In the genomic region with DNA sequence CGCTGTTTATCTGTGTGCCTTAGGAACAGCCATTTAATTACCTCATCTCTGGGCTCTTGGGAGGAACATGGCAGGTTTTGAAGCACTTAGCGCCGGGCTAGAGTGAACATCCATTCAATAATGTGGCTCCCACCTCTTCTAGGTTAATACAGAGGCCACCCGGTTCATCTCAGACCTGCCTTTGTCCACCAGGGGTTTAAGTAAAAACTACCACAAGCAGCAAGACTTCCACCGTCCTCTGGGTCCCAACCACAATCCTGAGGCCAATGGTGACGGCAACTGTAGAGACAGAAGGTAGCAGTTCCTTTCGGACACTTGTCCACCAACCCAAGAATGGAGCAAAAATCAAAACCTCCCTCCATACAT, we compare ENCODE assay signal across 9 cellular contexts. TPM values are rescaled to one million over a fixed set of nuclear protein-coding genes. Genes with fewer than 3 reads are reported as not detected.
DNase-seq lines count a peak whose midpoint lies in the region; ATAC-seq and TF ChIP-seq lines count a peak whose summit lies in the region.
"Had no signal": no experiment of that assay in that cellular context is flagged by ENCODE, and none has a peak within 500 bp of the region (broad histone marks: within the 10 kb centered on the region; RNA-seq: fewer than 3 reads in every experiment).

No MANE protein-coding gene starts in this region.

- intact Hi-C loops in CD14-positive monocyte (cut with micrococcal nuclease), result no loop called here

- H3K27ac Mint-ChIP-seq in CD14-positive monocyte, result peak overlapping the region in 5 of 7 donors; percentile 89 to 95 (median 94)
- H3K27ac Mint-ChIP-seq in neural progenitor cell, result peak overlapping the region; percentile 94

- peaks cover 29% of the 10 kb centered on the region for H3K4me1 ChIP-seq in MM.1S (ENCODE audit: low read length)
- peaks cover 19 to 23% of the 10 kb centered on the region in 2 donors for H3K4me1 ChIP-seq in duodenal mucosa (ENCODE audit: control insufficient read depth in 1 of 2, insufficient read depth in 2 of 2, low read length in 2 of 2)
- H3K4me1 ChIP-seq in neural progenitor cell, result peaks cover 8% of the 10 kb centered on the region

- peak overlapping the region; percentile 91 for H3K4me2 ChIP-seq in MM.1S (ENCODE audit: low read depth, low read length)
- H3K4me2 ChIP-seq in neural progenitor cell, result peak overlapping the region; percentile 78

- DNase-seq in CD14-positive monocyte (ENCODE audit: low spot score), result no peak
- DNase-seq in MM.1S, result no peak
- no peak for DNase-seq in neural progenitor cell (ENCODE audit: low spot score)
- no peak for DNase-seq in activated effector memory CD4-positive, alpha-beta T cell treated with anti-CD3 and anti-CD28 coated beads, Interleukin-2, amount 50 U/mL, for 16 hours
- DNase-seq in GM19240 (ENCODE audit: insufficient read length, low spot score), result no peak
- DNase-seq in C1 segment of cervical spinal cord (lab: John Stamatoyannopoulos, UW), result no peak

- H3F3A ChIP-seq in MM.1S (ENCODE audit: insufficient read depth, low read length), result no peaks in the 10 kb centered on the region; the same call in 1 of the 2 replicates
- H3F3A ChIP-seq in neural progenitor cell (ENCODE audit: low read depth), result no peaks in the 10 kb centered on the region

- H4K20me1 ChIP-seq in MM.1S (ENCODE audit: insufficient read depth, low read length) (0 out of 2 replicates have a peak, but pooled peaks cover 4% of the 10 kb centered on the region), neural progenitor cell (ENCODE audit: low read depth) (peaks cover 12% of the 10 kb centered on the region)

- no peak for ATAC-seq in HG02981 (IDR thresholded peaks at IDR 0.05; ENCODE audit: unreplicated experiment)

- no peaks in the 10 kb centered on the region for H3K9me2 ChIP-seq in MM.1S (replicated peaks; ENCODE audit: insufficient read depth, low read length)

- peak overlapping the region; percentile 96 for H3K4me3 Mint-ChIP-seq in CD14-positive monocyte
- peak overlapping the region; percentile 99 for H3K4me3 Mint-ChIP-seq in neural progenitor cell

- peak overlapping the region; percentile 93 for H3K4me3 ChIP-seq in MM.1S (ENCODE audit: low read length)
- peak overlapping the region; percentile 89 to 99 for H3K4me3 ChIP-seq in duodenal mucosa (ENCODE audit: low read depth in 1 of 2, low read length in 2 of 2)
- H3K4me3 ChIP-seq in neural progenitor cell, result peak overlapping the region; percentile 75

- H3K27me3 Mint-ChIP-seq in CD14-positive monocyte (ENCODE audit: low read depth in 3 of 3) (peaks cover 0 to under 1% (median 0%) of the 10 kb centered on the region in 3 donors), neural progenitor cell (ENCODE audit: insufficient read depth, low read depth) (peaks cover 7% of the 10 kb centered on the region)

- peak overlapping the region; percentile 90 for H2AFZ ChIP-seq in MM.1S (ENCODE audit: low read length)
- no peak overlapping the region for H2AFZ ChIP-seq in neural progenitor cell (replicated peaks)

- H3K27ac ChIP-seq in MM.1S (ENCODE audit: low read length) (no peak overlapping the region), duodenal mucosa (ENCODE audit: low read depth, low read length) (no peak overlapping the region), neural progenitor cell (peak overlapping the region; percentile 55)

- peak overlapping the region; percentile 68; the same call in 1 of the 2 replicates for H3K9ac ChIP-seq in MM.1S (ENCODE audit: low read length)
- peak overlapping the region; percentile 83 to 88 for H3K9ac ChIP-seq in duodenal mucosa (ENCODE audit: low read depth in 1 of 2, low read length in 2 of 2)
- H3K9ac ChIP-seq in neural progenitor cell, result peak overlapping the region; percentile 88

- TF ChIP-seq CTCF in CD14-positive monocyte (IDR thresholded peaks at IDR 0.05) (no peak), MM.1S (IDR thresholded peaks at IDR 0.05; ENCODE audit: low read length) (no peak), neural progenitor cell (IDR thresholded peaks at IDR 0.05) (no peak)

- H3K27me3 ChIP-seq in MM.1S (replicated peaks; ENCODE audit: insufficient read depth, low read length) (no peaks in the 10 kb centered on the region; the same call in 1 of the 2 replicates), duodenal mucosa (ENCODE audit: control insufficient read depth in 1 of 2, insufficient read depth in 2 of 2, low read length in 2 of 2) (no peaks in the 10 kb centered on the region), neural progenitor cell (no peaks in the 10 kb centered on the region)

- H3K79me2 ChIP-seq in MM.1S (ENCODE audit: low read length) (peaks cover 42% of the 10 kb centered on the region), neural progenitor cell (ENCODE audit: low read depth) (peaks cover 41% of the 10 kb centered on the region)

- H3K9me3 ChIP-seq in MM.1S (replicated peaks; ENCODE audit: insufficient read depth, low read length), result no peaks in the 10 kb centered on the region
- H3K9me3 ChIP-seq in duodenal mucosa (ENCODE audit: control insufficient read depth in 1 of 2, low read length in 2 of 2), result no peaks in the 10 kb centered on the region
- H3K9me3 ChIP-seq in neural progenitor cell (ENCODE audit: low read depth), result no peaks in the 10 kb centered on the region

- peaks cover 0 to 3% (median 0%) of the 10 kb centered on the region in 7 donors for H3K9me3 Mint-ChIP-seq in CD14-positive monocyte
- H3K9me3 Mint-ChIP-seq in neural progenitor cell, result no peaks in the 10 kb centered on the region

- H3K4me1 Mint-ChIP-seq in CD14-positive monocyte (peaks cover 31% of the 10 kb centered on the region), neural progenitor cell (peaks cover 32% of the 10 kb centered on the region)

- H3K36me3 ChIP-seq in MM.1S (replicated peaks; ENCODE audit: insufficient read depth, low read length) (no peaks in the 10 kb centered on the region), duodenal mucosa (ENCODE audit: control insufficient read depth in 1 of 2, insufficient read depth in 2 of 2, low read length in 2 of 2) (peaks cover 0 to 14% of the 10 kb centered on the region in 2 donors), neural progenitor cell (no peaks in the 10 kb centered on the region)

- H3K36me3 Mint-ChIP-seq in CD14-positive monocyte (peaks cover 18 to 27% of the 10 kb centered on the region in 2 donors), neural progenitor cell (peaks cover 8% of the 10 kb centered on the region)

RNA-seq across cellular contexts. Expression of a gene that starts 0.9 kb away (rescaled TPM):
- polyA plus RNA-seq in CD14-positive monocyte, result 100 to 1,000 TPM; 241 to 245 TPM
- total RNA-seq in neural progenitor cell (ENCODE audit: low replicate concordance), result 151 and 234 TPM in 2 replicates

RNA-seq across cellular contexts. Expression of a gene that starts 28.8 kb away (rescaled TPM):
- 10 to 100 TPM; 24.0 to 32.7 TPM for polyA plus RNA-seq in CD14-positive monocyte
- 13.3 and 21.6 TPM in 2 replicates for total RNA-seq in neural progenitor cell (ENCODE audit: low replicate concordance)

RNA-seq across cellular contexts. Expression of a gene that starts 55.7 kb away (rescaled TPM):
- not detected for polyA plus RNA-seq in CD14-positive monocyte
- 2.2 and 4.0 TPM in 2 replicates for total RNA-seq in neural progenitor cell (ENCODE audit: low replicate concordance)
- total RNA-seq: activated CD8-positive, alpha-beta memory T cell treated with anti-CD3 and anti-CD28 coated beads for 36 hours had no signal
